ENCODE assay signal across 8 cellular contexts in genomic region chr1:27556781-27557595, GRCh38. TPM values are rescaled to one million over a fixed set of nuclear protein-coding genes. Genes with fewer than 3 reads are reported as not detected.
DNase-seq lines count a peak whose midpoint lies in the region; ATAC-seq and TF ChIP-seq lines count a peak whose summit lies in the region.

No MANE protein-coding gene starts in this region.

- in situ Hi-C loops in Panc1 (cut with HindIII; ENCODE audit: low pct_unique_long_range_greater_than_20kb, low sequenced_read_pairs): no loop called here

- no peaks in the 10 kb centered on the region for H3K9me3 ChIP-seq in CD4-positive, alpha-beta T cell (ENCODE audit: control insufficient read depth, low read length)
- no peaks in the 10 kb centered on the region for H3K9me3 ChIP-seq in Panc1 (ENCODE audit: control insufficient read depth, insufficient read depth, low read depth, low read length)

- H3K4me1 Mint-ChIP-seq in CD4-positive, alpha-beta T cell (ENCODE audit: low read depth): peaks cover 39% of the 10 kb centered on the region
- peaks cover 51% of the 10 kb centered on the region for H3K4me1 Mint-ChIP-seq in HFFc6 (ENCODE audit: low read depth)
- peaks cover 49% of the 10 kb centered on the region for H3K4me1 Mint-ChIP-seq in activated T-helper 1 cell treated with anti-CD3 and anti-CD28 coated beads, Interleukin-12 subunit alpha, Interleukin-12 subunit beta, Interleukin-2, Interleukin-4 antibody, amounts not matched to agents 30 ng/mL and 10 ng/mL and 1 ng/mL, durations not matched to agents 14 hours and 24 hours and 36 hours (ENCODE audit: low read depth)
- peaks cover 36 to 37% of the 10 kb centered on the region in 2 donors for H3K4me1 Mint-ChIP-seq in natural killer cell treated with Interleukin-12 subunit alpha and Interleukin-12 subunit beta and Interleukin-15 and Interleukin-18, amount 100 ng/mL, for 72 hours (ENCODE audit: low read depth in 2 of 2)
- H3K4me1 Mint-ChIP-seq in stimulated activated naive B cell treated with anti-CD40 and anti-IgM and Interleukin-4, amounts not matched to agents 10 μg/mL and 1 μg/mL and 100 μg/mL, for 72 hours: peaks cover 33 to 49% of the 10 kb centered on the region in 2 donors

- H3K4me3 Mint-ChIP-seq in CD4-positive, alpha-beta T cell: peak overlapping the region; percentile 23
- H3K4me3 Mint-ChIP-seq in HFFc6: peak overlapping the region; percentile 10
- peak overlapping the region; percentile 54 for H3K4me3 Mint-ChIP-seq in activated T-helper 1 cell treated with anti-CD3 and anti-CD28 coated beads, Interleukin-12 subunit alpha, Interleukin-12 subunit beta, Interleukin-2, Interleukin-4 antibody, amounts not matched to agents 30 ng/mL and 10 ng/mL and 1 ng/mL, durations not matched to agents 14 hours and 24 hours and 36 hours
- H3K4me3 Mint-ChIP-seq in natural killer cell treated with Interleukin-12 subunit alpha and Interleukin-12 subunit beta and Interleukin-15 and Interleukin-18, amount 100 ng/mL, for 72 hours: peak overlapping the region; percentile 77
- peak overlapping the region; percentile 3 to 5 for H3K4me3 Mint-ChIP-seq in stimulated activated naive B cell treated with anti-CD40 and anti-IgM and Interleukin-4, amounts not matched to agents 10 μg/mL and 1 μg/mL and 100 μg/mL, for 72 hours

- no peaks in the 10 kb centered on the region; the same call in 1 of the 2 replicates for H3K36me3 ChIP-seq in Panc1 (ENCODE audit: control insufficient read depth, insufficient read depth, low read length)

- peaks cover 24% of the 10 kb centered on the region for H3K36me3 Mint-ChIP-seq in CD4-positive, alpha-beta T cell (ENCODE audit: low read depth)
- H3K36me3 Mint-ChIP-seq in HFFc6 (ENCODE audit: low read depth): no peaks in the 10 kb centered on the region
- peaks cover 5% of the 10 kb centered on the region for H3K36me3 Mint-ChIP-seq in activated T-helper 1 cell treated with anti-CD3 and anti-CD28 coated beads, Interleukin-12 subunit alpha, Interleukin-12 subunit beta, Interleukin-2, Interleukin-4 antibody, amounts not matched to agents 30 ng/mL and 10 ng/mL and 1 ng/mL, durations not matched to agents 14 hours and 24 hours and 36 hours (ENCODE audit: low read depth)
- H3K36me3 Mint-ChIP-seq in natural killer cell treated with Interleukin-12 subunit alpha and Interleukin-12 subunit beta and Interleukin-15 and Interleukin-18, amount 100 ng/mL, for 72 hours: no peaks in the 10 kb centered on the region
- H3K36me3 Mint-ChIP-seq in stimulated activated naive B cell treated with anti-CD40 and anti-IgM and Interleukin-4, amounts not matched to agents 10 μg/mL and 1 μg/mL and 100 μg/mL, for 72 hours: peaks cover 2 to 7% of the 10 kb centered on the region in 2 donors

- BruUV-seq in Panc1 (replicated peaks; lab: Mats Ljungman, UMichigan): no TSS peak

- H3K4me1 ChIP-seq in Panc1 (ENCODE audit: control insufficient read depth, insufficient read depth, low read length): peaks cover 52% of the 10 kb centered on the region

- intact Hi-C loops in CD4-positive, alpha-beta T cell (cut with DNase I, micrococcal nuclease): loop anchor here (1.0 to 2.0 kb wide), 3 partner anchors 47 to 106 kb away; partner anchors contain the start of gene AHDC1 (in 1 of the 2)
- intact Hi-C loops in Panc1 (cut with micrococcal nuclease; ENCODE audit: unreplicated experiment): loop anchor here (5.0 kb wide), 1 partner anchor 50 kb away; no protein-coding TSS in a partner anchor
- intact Hi-C loops in activated T-helper 1 cell treated with anti-CD3 and anti-CD28 coated beads, Interleukin-12 subunit alpha, Interleukin-12 subunit beta, Interleukin-2, Interleukin-4 antibody, amounts not matched to agents 30 ng/mL and 10 ng/mL and 1 ng/mL, durations not matched to agents 14 hours and 24 hours and 36 hours (cut with micrococcal nuclease): loop anchor here (1.0 to 2.0 kb wide), 5 partner anchors 11 to 106 kb away; no protein-coding TSS in a partner anchor

- H3K27me3 ChIP-seq in CD4-positive, alpha-beta T cell (ENCODE audit: control insufficient read depth, insufficient read depth, low read length): no peaks in the 10 kb centered on the region
- no peaks in the 10 kb centered on the region for H3K27me3 ChIP-seq in Panc1 (ENCODE audit: control insufficient read depth, insufficient read depth, low read length)

- peak; percentile 60 to 76 (median 63) for DNase-seq in CD4-positive, alpha-beta T cell
- DNase-seq in HFFc6: peak; percentile 89
- no peak for DNase-seq in Panc1 (ENCODE audit: low read depth, low spot score)
- peak; percentile 65 for DNase-seq in activated T-helper 1 cell treated with anti-CD3 and anti-CD28 coated beads, Interleukin-12 subunit alpha, Interleukin-12 subunit beta, Interleukin-2, Interleukin-4 antibody, amounts not matched to agents 30 ng/mL and 10 ng/mL and 1 ng/mL, durations not matched to agents 14 hours and 24 hours and 36 hours (ENCODE audit: low spot score)
- DNase-seq in fibroblast of pulmonary artery (ENCODE audit: low read depth): peak; percentile 98
- DNase-seq in natural killer cell treated with Interleukin-12 subunit alpha and Interleukin-12 subunit beta and Interleukin-15 and Interleukin-18, amount 100 ng/mL, for 72 hours (ENCODE audit: low spot score): peak; percentile 73
- peak; percentile 53 for DNase-seq in stimulated activated naive B cell treated with anti-CD40 and anti-IgM and Interleukin-4, amounts not matched to agents 10 μg/mL and 1 μg/mL and 100 μg/mL, for 72 hours

- no peaks in the 10 kb centered on the region for H3K27me3 Mint-ChIP-seq in CD4-positive, alpha-beta T cell
- H3K27me3 Mint-ChIP-seq in HFFc6 (ENCODE audit: insufficient read depth): no peaks in the 10 kb centered on the region; the same call in 1 of the 2 replicates
- H3K27me3 Mint-ChIP-seq in activated T-helper 1 cell treated with anti-CD3 and anti-CD28 coated beads, Interleukin-12 subunit alpha, Interleukin-12 subunit beta, Interleukin-2, Interleukin-4 antibody, amounts not matched to agents 30 ng/mL and 10 ng/mL and 1 ng/mL, durations not matched to agents 14 hours and 24 hours and 36 hours (ENCODE audit: insufficient read depth): no peaks in the 10 kb centered on the region
- H3K27me3 Mint-ChIP-seq in natural killer cell treated with Interleukin-12 subunit alpha and Interleukin-12 subunit beta and Interleukin-15 and Interleukin-18, amount 100 ng/mL, for 72 hours: no peaks in the 10 kb centered on the region
- no peaks in the 10 kb centered on the region for H3K27me3 Mint-ChIP-seq in stimulated activated naive B cell treated with anti-CD40 and anti-IgM and Interleukin-4, amounts not matched to agents 10 μg/mL and 1 μg/mL and 100 μg/mL, for 72 hours

- H3K27ac Mint-ChIP-seq in CD4-positive, alpha-beta T cell: peak overlapping the region; percentile 50
- H3K27ac Mint-ChIP-seq in HFFc6: peak overlapping the region; percentile 80
- H3K27ac Mint-ChIP-seq in activated T-helper 1 cell treated with anti-CD3 and anti-CD28 coated beads, Interleukin-12 subunit alpha, Interleukin-12 subunit beta, Interleukin-2, Interleukin-4 antibody, amounts not matched to agents 30 ng/mL and 10 ng/mL and 1 ng/mL, durations not matched to agents 14 hours and 24 hours and 36 hours: peak overlapping the region; percentile 84
- peak overlapping the region; percentile 91 for H3K27ac Mint-ChIP-seq in natural killer cell treated with Interleukin-12 subunit alpha and Interleukin-12 subunit beta and Interleukin-15 and Interleukin-18, amount 100 ng/mL, for 72 hours
- H3K27ac Mint-ChIP-seq in stimulated activated naive B cell treated with anti-CD40 and anti-IgM and Interleukin-4, amounts not matched to agents 10 μg/mL and 1 μg/mL and 100 μg/mL, for 72 hours: peak overlapping the region; percentile 26

- H3K27ac ChIP-seq in CD4-positive, alpha-beta T cell (ENCODE audit: low read depth, low read length): no peak overlapping the region
- H3K27ac ChIP-seq in Panc1 (ENCODE audit: low read length): peak overlapping the region; percentile 78; the same call in 1 of the 2 replicates

- peak; percentile 90 for ATAC-seq in CD4-positive, alpha-beta T cell (ENCODE audit: poor library complexity)
- peak; percentile 77 for ATAC-seq in Panc1
- ATAC-seq in natural killer cell treated with Interleukin-12 subunit alpha and Interleukin-12 subunit beta and Interleukin-15 and Interleukin-18, amount 100 ng/mL, for 72 hours: peak; percentile 74 to 76
- peak; percentile 80 to 81 for ATAC-seq in stimulated activated naive B cell treated with anti-CD40 and anti-IgM and Interleukin-4, amounts not matched to agents 10 μg/mL and 1 μg/mL and 100 μg/mL, for 72 hours (replicated peaks)
- ATAC-seq in HG02885 (IDR thresholded peaks at IDR 0.05; ENCODE audit: poor library complexity, unreplicated experiment): no peak

- no peak overlapping the region for H3K4me3 ChIP-seq in Panc1 (ENCODE audit: low read depth in 2 of 2, low read length in 2 of 2)
- peak overlapping the region; percentile 27 for H3K4me3 ChIP-seq in fibroblast of pulmonary artery (replicated peaks; ENCODE audit: low read depth, low read length)

- peak; percentile 94 for TF ChIP-seq CTCF in CD4-positive, alpha-beta T cell (IDR thresholded peaks at IDR 0.05)
- TF ChIP-seq CTCF in HFFc6 (IDR thresholded peaks at IDR 0.05) (peak; percentile 98), Panc1 (IDR thresholded peaks at IDR 0.05) (peak; percentile 93), fibroblast of pulmonary artery (IDR thresholded peaks at IDR 0.05; ENCODE audit: low read length, missing control alignments) (peak; percentile 88)

- H3K9me3 Mint-ChIP-seq in CD4-positive, alpha-beta T cell: no peaks in the 10 kb centered on the region
- H3K9me3 Mint-ChIP-seq in HFFc6: no peaks in the 10 kb centered on the region
- H3K9me3 Mint-ChIP-seq in activated T-helper 1 cell treated with anti-CD3 and anti-CD28 coated beads, Interleukin-12 subunit alpha, Interleukin-12 subunit beta, Interleukin-2, Interleukin-4 antibody, amounts not matched to agents 30 ng/mL and 10 ng/mL and 1 ng/mL, durations not matched to agents 14 hours and 24 hours and 36 hours: no peaks in the 10 kb centered on the region
- H3K9me3 Mint-ChIP-seq in natural killer cell treated with Interleukin-12 subunit alpha and Interleukin-12 subunit beta and Interleukin-15 and Interleukin-18, amount 100 ng/mL, for 72 hours: no peaks in the 10 kb centered on the region
- no peaks in the 10 kb centered on the region for H3K9me3 Mint-ChIP-seq in stimulated activated naive B cell treated with anti-CD40 and anti-IgM and Interleukin-4, amounts not matched to agents 10 μg/mL and 1 μg/mL and 100 μg/mL, for 72 hours

- CTCF ChIA-PET in CD4-positive, alpha-beta T cell (lab: Charles Lee): interaction anchor here (0.6 to 5.2 kb wide), 35 partner anchors 12 to 402 kb away, joined by 3 to 56 read pairs (median 5); partner anchors contain the start of genes AHDC1, FAM76A, IFI6 and SLC9A1
- CTCF ChIA-PET in Panc1 (lab: Charles Lee): interaction anchor here (0.5 to 2.8 kb wide), 25 partner anchors 8 to 723 kb away, joined by 3 to 46 read pairs (median 5); partner anchors contain the start of gene AHDC1

- POLR2A ChIA-PET in CD4-positive, alpha-beta T cell (lab: Charles Lee): interaction anchor here (0.9 to 2.1 kb wide), 9 partner anchors 12 to 160 kb away, joined by 3 to 11 read pairs (median 5); partner anchors contain the start of gene AHDC1
- POLR2A ChIA-PET in Panc1 (lab: Charles Lee): interaction anchor here (0.6 kb wide), 2 partner anchors 12 to 279 kb away, joined by 3 read pairs; no protein-coding TSS in a partner anchor

RNA-seq across cellular contexts. Expression of gene AHDC1, which starts 47.0 kb away (rescaled TPM):
- 10 to 100 TPM; 20.8 to 22.9 TPM for total RNA-seq in CD4-positive, alpha-beta T cell
- total RNA-seq in HFFc6 (2021; fragmentation: NEBNext Ultra II Directional; extraction: Animal tissue kit (Norgen Biotek cat#: 25700)): 10 to 100 TPM; 30.7 to 53.2 (median 34.7) TPM
- 47.1 TPM for total RNA-seq in Panc1 (2021; ENCODE audit: unreplicated experiment)
- 35.8 TPM for polyA plus RNA-seq in Panc1 (2012; ENCODE audit: insufficient read length)
- 33.7 and 33.9 TPM in 2 replicates for total RNA-seq in activated T-helper 1 cell treated with anti-CD3 and anti-CD28 coated beads, Interleukin-12 subunit alpha, Interleukin-12 subunit beta, Interleukin-2, Interleukin-4 antibody, amounts not matched to agents 30 ng/mL and 10 ng/mL and 1 ng/mL, durations not matched to agents 14 hours and 24 hours and 36 hours
- total RNA-seq in natural killer cell treated with Interleukin-12 subunit alpha and Interleukin-12 subunit beta and Interleukin-15 and Interleukin-18, amount 100 ng/mL, for 72 hours: 10 to 100 TPM; 38.8 to 42.9 TPM

Comparison
In these comparisons a context has a peak if more than half of its experiments do, and no peak if none do; other contexts are left out.
1. H3K27ac Mint-ChIP-seq: peak in every context shown above with its lines; median percentile 91 in natural killer cell treated with Interleukin-12 subunit alpha and Interleukin-12 subunit beta and Interleukin-15 and Interleukin-18, amount 100 ng/mL, for 72 hours; 84 in activated T-helper 1 cell treated with anti-CD3 and anti-CD28 coated beads, Interleukin-12 subunit alpha, Interleukin-12 subunit beta, Interleukin-2, Interleukin-4 antibody, amounts not matched to agents 30 ng/mL and 10 ng/mL and 1 ng/mL, durations not matched to agents 14 hours and 24 hours and 36 hours; 80 in HFFc6; 50 in CD4-positive, alpha-beta T cell; 26 in stimulated activated naive B cell treated with anti-CD40 and anti-IgM and Interleukin-4, amounts not matched to agents 10 μg/mL and 1 μg/mL and 100 μg/mL, for 72 hours.
2. H3K4me3 Mint-ChIP-seq: peak in every context shown above with its lines; median percentile 77 in natural killer cell treated with Interleukin-12 subunit alpha and Interleukin-12 subunit beta and Interleukin-15 and Interleukin-18, amount 100 ng/mL, for 72 hours; 54 in activated T-helper 1 cell treated with anti-CD3 and anti-CD28 coated beads, Interleukin-12 subunit alpha, Interleukin-12 subunit beta, Interleukin-2, Interleukin-4 antibody, amounts not matched to agents 30 ng/mL and 10 ng/mL and 1 ng/mL, durations not matched to agents 14 hours and 24 hours and 36 hours; 23 in CD4-positive, alpha-beta T cell; 10 in HFFc6; 4 in stimulated activated naive B cell treated with anti-CD40 and anti-IgM and Interleukin-4, amounts not matched to agents 10 μg/mL and 1 μg/mL and 100 μg/mL, for 72 hours.